1 cellular context compared by ENCODE assay signal in the genomic region with DNA sequence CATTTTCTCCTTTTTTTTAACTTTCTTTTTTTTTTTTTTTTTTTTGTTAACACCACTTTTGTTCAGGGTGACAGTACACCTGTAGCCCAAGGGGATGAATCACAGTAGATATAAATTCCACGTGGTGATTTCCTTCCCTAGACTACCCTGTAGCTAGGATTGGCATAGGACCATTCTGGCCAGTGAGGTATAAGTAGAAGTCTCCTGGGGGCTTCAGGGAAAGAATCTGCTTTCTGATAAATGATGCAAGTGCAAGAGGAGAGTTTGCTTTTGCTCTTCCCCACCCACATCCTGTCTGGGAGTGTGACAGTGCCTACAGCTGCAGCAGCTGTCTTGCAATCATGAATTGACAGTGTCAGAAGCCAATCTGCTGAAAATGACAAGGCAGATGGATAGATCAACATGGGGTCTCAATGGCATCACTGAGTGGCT.
TF ChIP-seq lines count a peak whose summit lies in the region.

No MANE protein-coding gene starts in this region.

TF ChIP-seq in GM23338, 12 proteins besides CTCF, POLR2A, EP300 and RAD21 (continued from another document):
- TF ChIP-seq, protein P1, sequence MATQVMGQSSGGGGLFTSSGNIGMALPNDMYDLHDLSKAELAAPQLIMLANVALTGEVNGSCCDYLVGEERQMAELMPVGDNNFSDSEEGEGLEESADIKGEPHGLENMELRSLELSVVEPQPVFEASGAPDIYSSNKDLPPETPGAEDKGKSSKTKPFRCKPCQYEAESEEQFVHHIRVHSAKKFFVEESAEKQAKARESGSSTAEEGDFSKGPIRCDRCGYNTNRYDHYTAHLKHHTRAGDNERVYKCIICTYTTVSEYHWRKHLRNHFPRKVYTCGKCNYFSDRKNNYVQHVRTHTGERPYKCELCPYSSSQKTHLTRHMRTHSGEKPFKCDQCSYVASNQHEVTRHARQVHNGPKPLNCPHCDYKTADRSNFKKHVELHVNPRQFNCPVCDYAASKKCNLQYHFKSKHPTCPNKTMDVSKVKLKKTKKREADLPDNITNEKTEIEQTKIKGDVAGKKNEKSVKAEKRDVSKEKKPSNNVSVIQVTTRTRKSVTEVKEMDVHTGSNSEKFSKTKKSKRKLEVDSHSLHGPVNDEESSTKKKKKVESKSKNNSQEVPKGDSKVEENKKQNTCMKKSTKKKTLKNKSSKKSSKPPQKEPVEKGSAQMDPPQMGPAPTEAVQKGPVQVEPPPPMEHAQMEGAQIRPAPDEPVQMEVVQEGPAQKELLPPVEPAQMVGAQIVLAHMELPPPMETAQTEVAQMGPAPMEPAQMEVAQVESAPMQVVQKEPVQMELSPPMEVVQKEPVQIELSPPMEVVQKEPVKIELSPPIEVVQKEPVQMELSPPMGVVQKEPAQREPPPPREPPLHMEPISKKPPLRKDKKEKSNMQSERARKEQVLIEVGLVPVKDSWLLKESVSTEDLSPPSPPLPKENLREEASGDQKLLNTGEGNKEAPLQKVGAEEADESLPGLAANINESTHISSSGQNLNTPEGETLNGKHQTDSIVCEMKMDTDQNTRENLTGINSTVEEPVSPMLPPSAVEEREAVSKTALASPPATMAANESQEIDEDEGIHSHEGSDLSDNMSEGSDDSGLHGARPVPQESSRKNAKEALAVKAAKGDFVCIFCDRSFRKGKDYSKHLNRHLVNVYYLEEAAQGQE (IDR thresholded peaks at IDR 0.05; ENCODE audit: unreplicated experiment): no peak
- TF ChIP-seq POLR2AphosphoS5 (IDR thresholded peaks at IDR 0.05; ENCODE audit: low read depth) (no peak), EZH2 (IDR thresholded peaks at IDR 0.05; ENCODE audit: low read depth, unreplicated experiment) (no peak), ZNF114 (CRISPR knock-in tag; IDR thresholded peaks at IDR 0.05) (no peak), NANOG (IDR thresholded peaks at IDR 0.05; ENCODE audit: borderline replicate concordance) (no peak)
TF ChIP-seq in GM23338: peak in this region for 0.
